In the genomic region with DNA sequence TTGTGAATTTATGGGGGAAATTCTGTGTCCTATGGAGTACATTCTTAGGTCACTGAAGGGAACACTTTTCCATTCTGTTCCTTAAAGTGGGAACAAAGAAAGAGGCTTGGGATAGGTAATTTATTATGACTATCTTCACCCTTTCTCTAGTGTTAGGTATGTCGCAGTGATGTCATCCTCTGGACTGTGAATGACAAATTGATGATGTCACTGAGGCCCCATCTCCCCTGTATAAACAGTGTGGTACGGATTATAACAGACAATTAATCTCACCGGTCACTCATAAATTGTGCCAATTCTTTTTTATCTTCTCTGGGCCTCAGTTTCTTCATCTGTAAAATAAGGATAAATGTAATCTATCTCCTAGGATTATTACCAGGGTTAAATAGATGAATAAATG, we compare ENCODE assay signal across 1 cellular context.
TF ChIP-seq lines count a peak whose summit lies in the region.

No MANE protein-coding gene starts in this region.

TF ChIP-seq in HEK293, 187 proteins besides CTCF, POLR2A, EP300 and RAD21 (continued from another document):
- TF ChIP-seq, protein P1, sequence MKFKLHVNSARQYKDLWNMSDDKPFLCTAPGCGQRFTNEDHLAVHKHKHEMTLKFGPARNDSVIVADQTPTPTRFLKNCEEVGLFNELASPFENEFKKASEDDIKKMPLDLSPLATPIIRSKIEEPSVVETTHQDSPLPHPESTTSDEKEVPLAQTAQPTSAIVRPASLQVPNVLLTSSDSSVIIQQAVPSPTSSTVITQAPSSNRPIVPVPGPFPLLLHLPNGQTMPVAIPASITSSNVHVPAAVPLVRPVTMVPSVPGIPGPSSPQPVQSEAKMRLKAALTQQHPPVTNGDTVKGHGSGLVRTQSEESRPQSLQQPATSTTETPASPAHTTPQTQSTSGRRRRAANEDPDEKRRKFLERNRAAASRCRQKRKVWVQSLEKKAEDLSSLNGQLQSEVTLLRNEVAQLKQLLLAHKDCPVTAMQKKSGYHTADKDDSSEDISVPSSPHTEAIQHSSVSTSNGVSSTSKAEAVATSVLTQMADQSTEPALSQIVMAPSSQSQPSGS (tag by site-specific recombination; IDR thresholded peaks at IDR 0.05; ENCODE audit: low read depth), result peak; percentile 70; the same call in 1 of the 2 replicates
- TF ChIP-seq, protein P2, sequence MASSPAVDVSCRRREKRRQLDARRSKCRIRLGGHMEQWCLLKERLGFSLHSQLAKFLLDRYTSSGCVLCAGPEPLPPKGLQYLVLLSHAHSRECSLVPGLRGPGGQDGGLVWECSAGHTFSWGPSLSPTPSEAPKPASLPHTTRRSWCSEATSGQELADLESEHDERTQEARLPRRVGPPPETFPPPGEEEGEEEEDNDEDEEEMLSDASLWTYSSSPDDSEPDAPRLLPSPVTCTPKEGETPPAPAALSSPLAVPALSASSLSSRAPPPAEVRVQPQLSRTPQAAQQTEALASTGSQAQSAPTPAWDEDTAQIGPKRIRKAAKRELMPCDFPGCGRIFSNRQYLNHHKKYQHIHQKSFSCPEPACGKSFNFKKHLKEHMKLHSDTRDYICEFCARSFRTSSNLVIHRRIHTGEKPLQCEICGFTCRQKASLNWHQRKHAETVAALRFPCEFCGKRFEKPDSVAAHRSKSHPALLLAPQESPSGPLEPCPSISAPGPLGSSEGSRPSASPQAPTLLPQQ (tag by site-specific recombination; IDR thresholded peaks at IDR 0.05), result no peak
